1 cellular context compared by ENCODE assay signal in genomic region chr14:65415613-65416012, GRCh38.
TF ChIP-seq lines count a peak whose summit lies in the region.

No MANE protein-coding gene starts in this region.

TF ChIP-seq in K562, 482 proteins besides CTCF, POLR2A, EP300 and RAD21:
- TF ChIP-seq TOE1 (IDR thresholded peaks at IDR 0.05; ENCODE audit: borderline replicate concordance) (no peak), TOE1 (CRISPR knock-in tag; IDR thresholded peaks at IDR 0.05; ENCODE audit: borderline replicate concordance, low read depth) (no peak), ZNF561 (CRISPR knock-in tag; conservative IDR thresholded peaks at IDR 0.05) (no peak), CREB3 (tag; conservative IDR thresholded peaks at IDR 0.05; ENCODE audit: low read depth) (no peak), OTX1 (CRISPR knock-in tag; IDR thresholded peaks at IDR 0.05) (no peak), NONO (IDR thresholded peaks at IDR 0.05; ENCODE audit: low read depth in 2 of 2, low read length in 1 of 2) (no peak), ZNF699 (CRISPR knock-in tag; IDR thresholded peaks at IDR 0.05; ENCODE audit: insufficient replicate concordance) (no peak), TBP (optimal IDR thresholded peaks at IDR 0.05; ENCODE audit: low read depth, low read length) (no peak), FOXP4 (CRISPR knock-in tag; IDR thresholded peaks at IDR 0.05; ENCODE audit: borderline replicate concordance) (no peak), MCM7 (IDR thresholded peaks at IDR 0.05) (no peak), ZMIZ1 (IDR thresholded peaks at IDR 0.05; ENCODE audit: low read depth in 2 of 2, low read length in 2 of 2) (no peak), ZBTB26 (CRISPR knock-in tag; IDR thresholded peaks at IDR 0.05) (no peak)
